1 cellular context compared by ENCODE assay signal in the genomic region with DNA sequence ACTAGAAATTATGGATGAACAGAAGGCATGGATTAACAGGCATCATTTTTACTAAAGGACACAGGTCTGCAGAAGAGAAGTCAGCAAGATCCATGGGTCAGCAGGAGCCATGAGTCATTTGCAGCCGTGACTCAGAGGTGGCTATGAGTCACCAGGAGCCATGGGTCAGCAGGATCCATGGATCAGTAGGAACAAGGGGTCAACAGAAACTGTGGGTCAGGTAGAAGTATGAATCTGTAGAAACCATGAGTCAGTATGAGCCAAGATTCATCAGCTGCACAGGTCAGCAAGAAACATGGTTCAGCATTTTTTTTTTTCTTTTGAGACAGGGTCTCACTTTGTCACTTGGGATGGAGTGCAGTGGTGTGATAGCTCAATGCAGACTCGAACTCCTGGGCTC.
TF ChIP-seq lines count a peak whose summit lies in the region.

No MANE protein-coding gene starts in this region.

TF ChIP-seq in K562, 482 proteins besides CTCF, POLR2A, EP300 and RAD21 (continued from another document):
- TF ChIP-seq, protein P1, sequence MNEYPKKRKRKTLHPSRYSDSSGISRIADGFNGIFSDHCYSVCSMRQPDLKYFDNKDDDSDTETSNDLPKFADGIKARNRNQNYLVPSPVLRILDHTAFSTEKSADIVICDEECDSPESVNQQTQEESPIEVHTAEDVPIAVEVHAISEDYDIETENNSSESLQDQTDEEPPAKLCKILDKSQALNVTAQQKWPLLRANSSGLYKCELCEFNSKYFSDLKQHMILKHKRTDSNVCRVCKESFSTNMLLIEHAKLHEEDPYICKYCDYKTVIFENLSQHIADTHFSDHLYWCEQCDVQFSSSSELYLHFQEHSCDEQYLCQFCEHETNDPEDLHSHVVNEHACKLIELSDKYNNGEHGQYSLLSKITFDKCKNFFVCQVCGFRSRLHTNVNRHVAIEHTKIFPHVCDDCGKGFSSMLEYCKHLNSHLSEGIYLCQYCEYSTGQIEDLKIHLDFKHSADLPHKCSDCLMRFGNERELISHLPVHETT (CRISPR knock-in tag; conservative IDR thresholded peaks at IDR 0.05 in 1 of 2, IDR thresholded peaks at IDR 0.05 in 1 of 2), result no peak
- TF ChIP-seq ZNF354B (CRISPR knock-in tag; IDR thresholded peaks at IDR 0.05), result no peak
- no peak for TF ChIP-seq SRF (CRISPR knock-in tag; IDR thresholded peaks at IDR 0.05)
- no peak for TF ChIP-seq ZNF239 (CRISPR knock-in tag; IDR thresholded peaks at IDR 0.05)
- TF ChIP-seq CBFA2T3 (IDR thresholded peaks at IDR 0.05), result 0 out of 2 replicates have a peak, but pooled peaks have one; percentile 44
- TF ChIP-seq HMGN3 (IDR thresholded peaks at IDR 0.05; ENCODE audit: borderline replicate concordance, extremely low read depth, insufficient read length, low read depth, low read length), result no peak
- TF ChIP-seq L3MBTL2 (IDR thresholded peaks at IDR 0.05), result no peak
- peak; percentile 54 to 81; a peak in 3 of 4 replicates for TF ChIP-seq TRIM24 (IDR thresholded peaks at IDR 0.05)
- no peak for TF ChIP-seq ZNF551 (CRISPR knock-in tag; IDR thresholded peaks at IDR 0.05)
- no peak for TF ChIP-seq CEBPG (CRISPR knock-in tag; IDR thresholded peaks at IDR 0.05)
- TF ChIP-seq CEBPG (tag; conservative IDR thresholded peaks at IDR 0.05 in 1 of 2, IDR thresholded peaks at IDR 0.05 in 1 of 2), result no peak
- no peak for TF ChIP-seq CREM (IDR thresholded peaks at IDR 0.05; ENCODE audit: low read depth)
- TF ChIP-seq BHLHE40 (IDR thresholded peaks at IDR 0.05; ENCODE audit: low read length), result peak; percentile 33; the same call in 1 of the 2 replicates
- TF ChIP-seq NFE2L1 (tag; IDR thresholded peaks at IDR 0.05; ENCODE audit: borderline replicate concordance, low read depth), result no peak
- no peak for TF ChIP-seq SIRT6 (IDR thresholded peaks at IDR 0.05; ENCODE audit: low read depth, low read length)
- TF ChIP-seq RBM25 (IDR thresholded peaks at IDR 0.05; ENCODE audit: low read depth, low read length, severe bottlenecking), result no peak
- TF ChIP-seq HOXB6 (CRISPR knock-in tag; IDR thresholded peaks at IDR 0.05; ENCODE audit: borderline replicate concordance), result no peak
- 0 out of 2 replicates have a peak, but pooled peaks have one; percentile 39 for TF ChIP-seq HDAC2 (IDR thresholded peaks at IDR 0.05)
- peak; percentile 98 for TF ChIP-seq C11orf30 (IDR thresholded peaks at IDR 0.05; ENCODE audit: low read depth)
- TF ChIP-seq HSF4 (CRISPR knock-in tag; IDR thresholded peaks at IDR 0.05; ENCODE audit: borderline replicate concordance), result no peak
- TF ChIP-seq HDAC1 (IDR thresholded peaks at IDR 0.05), result peak in 1 of 2 experiments; percentile 70; a peak in 2 of 4 replicates
- TF ChIP-seq FOSL1 (tag; conservative IDR thresholded peaks at IDR 0.05), result peak; percentile 99
- TF ChIP-seq, protein P2, sequence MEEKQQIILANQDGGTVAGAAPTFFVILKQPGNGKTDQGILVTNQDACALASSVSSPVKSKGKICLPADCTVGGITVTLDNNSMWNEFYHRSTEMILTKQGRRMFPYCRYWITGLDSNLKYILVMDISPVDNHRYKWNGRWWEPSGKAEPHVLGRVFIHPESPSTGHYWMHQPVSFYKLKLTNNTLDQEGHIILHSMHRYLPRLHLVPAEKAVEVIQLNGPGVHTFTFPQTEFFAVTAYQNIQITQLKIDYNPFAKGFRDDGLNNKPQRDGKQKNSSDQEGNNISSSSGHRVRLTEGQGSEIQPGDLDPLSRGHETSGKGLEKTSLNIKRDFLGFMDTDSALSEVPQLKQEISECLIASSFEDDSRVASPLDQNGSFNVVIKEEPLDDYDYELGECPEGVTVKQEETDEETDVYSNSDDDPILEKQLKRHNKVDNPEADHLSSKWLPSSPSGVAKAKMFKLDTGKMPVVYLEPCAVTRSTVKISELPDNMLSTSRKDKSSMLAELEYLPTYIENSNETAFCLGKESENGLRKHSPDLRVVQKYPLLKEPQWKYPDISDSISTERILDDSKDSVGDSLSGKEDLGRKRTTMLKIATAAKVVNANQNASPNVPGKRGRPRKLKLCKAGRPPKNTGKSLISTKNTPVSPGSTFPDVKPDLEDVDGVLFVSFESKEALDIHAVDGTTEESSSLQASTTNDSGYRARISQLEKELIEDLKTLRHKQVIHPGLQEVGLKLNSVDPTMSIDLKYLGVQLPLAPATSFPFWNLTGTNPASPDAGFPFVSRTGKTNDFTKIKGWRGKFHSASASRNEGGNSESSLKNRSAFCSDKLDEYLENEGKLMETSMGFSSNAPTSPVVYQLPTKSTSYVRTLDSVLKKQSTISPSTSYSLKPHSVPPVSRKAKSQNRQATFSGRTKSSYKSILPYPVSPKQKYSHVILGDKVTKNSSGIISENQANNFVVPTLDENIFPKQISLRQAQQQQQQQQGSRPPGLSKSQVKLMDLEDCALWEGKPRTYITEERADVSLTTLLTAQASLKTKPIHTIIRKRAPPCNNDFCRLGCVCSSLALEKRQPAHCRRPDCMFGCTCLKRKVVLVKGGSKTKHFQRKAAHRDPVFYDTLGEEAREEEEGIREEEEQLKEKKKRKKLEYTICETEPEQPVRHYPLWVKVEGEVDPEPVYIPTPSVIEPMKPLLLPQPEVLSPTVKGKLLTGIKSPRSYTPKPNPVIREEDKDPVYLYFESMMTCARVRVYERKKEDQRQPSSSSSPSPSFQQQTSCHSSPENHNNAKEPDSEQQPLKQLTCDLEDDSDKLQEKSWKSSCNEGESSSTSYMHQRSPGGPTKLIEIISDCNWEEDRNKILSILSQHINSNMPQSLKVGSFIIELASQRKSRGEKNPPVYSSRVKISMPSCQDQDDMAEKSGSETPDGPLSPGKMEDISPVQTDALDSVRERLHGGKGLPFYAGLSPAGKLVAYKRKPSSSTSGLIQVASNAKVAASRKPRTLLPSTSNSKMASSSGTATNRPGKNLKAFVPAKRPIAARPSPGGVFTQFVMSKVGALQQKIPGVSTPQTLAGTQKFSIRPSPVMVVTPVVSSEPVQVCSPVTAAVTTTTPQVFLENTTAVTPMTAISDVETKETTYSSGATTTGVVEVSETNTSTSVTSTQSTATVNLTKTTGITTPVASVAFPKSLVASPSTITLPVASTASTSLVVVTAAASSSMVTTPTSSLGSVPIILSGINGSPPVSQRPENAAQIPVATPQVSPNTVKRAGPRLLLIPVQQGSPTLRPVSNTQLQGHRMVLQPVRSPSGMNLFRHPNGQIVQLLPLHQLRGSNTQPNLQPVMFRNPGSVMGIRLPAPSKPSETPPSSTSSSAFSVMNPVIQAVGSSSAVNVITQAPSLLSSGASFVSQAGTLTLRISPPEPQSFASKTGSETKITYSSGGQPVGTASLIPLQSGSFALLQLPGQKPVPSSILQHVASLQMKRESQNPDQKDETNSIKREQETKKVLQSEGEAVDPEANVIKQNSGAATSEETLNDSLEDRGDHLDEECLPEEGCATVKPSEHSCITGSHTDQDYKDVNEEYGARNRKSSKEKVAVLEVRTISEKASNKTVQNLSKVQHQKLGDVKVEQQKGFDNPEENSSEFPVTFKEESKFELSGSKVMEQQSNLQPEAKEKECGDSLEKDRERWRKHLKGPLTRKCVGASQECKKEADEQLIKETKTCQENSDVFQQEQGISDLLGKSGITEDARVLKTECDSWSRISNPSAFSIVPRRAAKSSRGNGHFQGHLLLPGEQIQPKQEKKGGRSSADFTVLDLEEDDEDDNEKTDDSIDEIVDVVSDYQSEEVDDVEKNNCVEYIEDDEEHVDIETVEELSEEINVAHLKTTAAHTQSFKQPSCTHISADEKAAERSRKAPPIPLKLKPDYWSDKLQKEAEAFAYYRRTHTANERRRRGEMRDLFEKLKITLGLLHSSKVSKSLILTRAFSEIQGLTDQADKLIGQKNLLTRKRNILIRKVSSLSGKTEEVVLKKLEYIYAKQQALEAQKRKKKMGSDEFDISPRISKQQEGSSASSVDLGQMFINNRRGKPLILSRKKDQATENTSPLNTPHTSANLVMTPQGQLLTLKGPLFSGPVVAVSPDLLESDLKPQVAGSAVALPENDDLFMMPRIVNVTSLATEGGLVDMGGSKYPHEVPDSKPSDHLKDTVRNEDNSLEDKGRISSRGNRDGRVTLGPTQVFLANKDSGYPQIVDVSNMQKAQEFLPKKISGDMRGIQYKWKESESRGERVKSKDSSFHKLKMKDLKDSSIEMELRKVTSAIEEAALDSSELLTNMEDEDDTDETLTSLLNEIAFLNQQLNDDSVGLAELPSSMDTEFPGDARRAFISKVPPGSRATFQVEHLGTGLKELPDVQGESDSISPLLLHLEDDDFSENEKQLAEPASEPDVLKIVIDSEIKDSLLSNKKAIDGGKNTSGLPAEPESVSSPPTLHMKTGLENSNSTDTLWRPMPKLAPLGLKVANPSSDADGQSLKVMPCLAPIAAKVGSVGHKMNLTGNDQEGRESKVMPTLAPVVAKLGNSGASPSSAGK (IDR thresholded peaks at IDR 0.05), result no peak
- no peak for TF ChIP-seq MXI1 (IDR thresholded peaks at IDR 0.05; ENCODE audit: low read depth, low read length)
- TF ChIP-seq, protein P3, sequence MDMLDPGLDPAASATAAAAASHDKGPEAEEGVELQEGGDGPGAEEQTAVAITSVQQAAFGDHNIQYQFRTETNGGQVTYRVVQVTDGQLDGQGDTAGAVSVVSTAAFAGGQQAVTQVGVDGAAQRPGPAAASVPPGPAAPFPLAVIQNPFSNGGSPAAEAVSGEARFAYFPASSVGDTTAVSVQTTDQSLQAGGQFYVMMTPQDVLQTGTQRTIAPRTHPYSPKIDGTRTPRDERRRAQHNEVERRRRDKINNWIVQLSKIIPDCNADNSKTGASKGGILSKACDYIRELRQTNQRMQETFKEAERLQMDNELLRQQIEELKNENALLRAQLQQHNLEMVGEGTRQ (CRISPR knock-in tag; IDR thresholded peaks at IDR 0.05), result no peak
- no peak for TF ChIP-seq ZNF707 (CRISPR knock-in tag; conservative IDR thresholded peaks at IDR 0.05)
- TF ChIP-seq ZEB2 (IDR thresholded peaks at IDR 0.05), result peak; percentile 50; the same call in 1 of the 2 replicates
- peak; percentile 86 for TF ChIP-seq TAF9B (IDR thresholded peaks at IDR 0.05; ENCODE audit: partially characterized antibody)
- TF ChIP-seq PHTF2 (CRISPR knock-in tag; IDR thresholded peaks at IDR 0.05), result no peak
- no peak for TF ChIP-seq STAG1 (CRISPR knock-in tag; IDR thresholded peaks at IDR 0.05; ENCODE audit: borderline replicate concordance)
- TF ChIP-seq ZNF586 (CRISPR knock-in tag; conservative IDR thresholded peaks at IDR 0.05), result no peak
- TF ChIP-seq SPI1 (IDR thresholded peaks at IDR 0.05; ENCODE audit: borderline replicate concordance, low read depth, low read length), result no peak
